Comparison of ENCODE assay signal across 1 cellular context in the genomic region with DNA sequence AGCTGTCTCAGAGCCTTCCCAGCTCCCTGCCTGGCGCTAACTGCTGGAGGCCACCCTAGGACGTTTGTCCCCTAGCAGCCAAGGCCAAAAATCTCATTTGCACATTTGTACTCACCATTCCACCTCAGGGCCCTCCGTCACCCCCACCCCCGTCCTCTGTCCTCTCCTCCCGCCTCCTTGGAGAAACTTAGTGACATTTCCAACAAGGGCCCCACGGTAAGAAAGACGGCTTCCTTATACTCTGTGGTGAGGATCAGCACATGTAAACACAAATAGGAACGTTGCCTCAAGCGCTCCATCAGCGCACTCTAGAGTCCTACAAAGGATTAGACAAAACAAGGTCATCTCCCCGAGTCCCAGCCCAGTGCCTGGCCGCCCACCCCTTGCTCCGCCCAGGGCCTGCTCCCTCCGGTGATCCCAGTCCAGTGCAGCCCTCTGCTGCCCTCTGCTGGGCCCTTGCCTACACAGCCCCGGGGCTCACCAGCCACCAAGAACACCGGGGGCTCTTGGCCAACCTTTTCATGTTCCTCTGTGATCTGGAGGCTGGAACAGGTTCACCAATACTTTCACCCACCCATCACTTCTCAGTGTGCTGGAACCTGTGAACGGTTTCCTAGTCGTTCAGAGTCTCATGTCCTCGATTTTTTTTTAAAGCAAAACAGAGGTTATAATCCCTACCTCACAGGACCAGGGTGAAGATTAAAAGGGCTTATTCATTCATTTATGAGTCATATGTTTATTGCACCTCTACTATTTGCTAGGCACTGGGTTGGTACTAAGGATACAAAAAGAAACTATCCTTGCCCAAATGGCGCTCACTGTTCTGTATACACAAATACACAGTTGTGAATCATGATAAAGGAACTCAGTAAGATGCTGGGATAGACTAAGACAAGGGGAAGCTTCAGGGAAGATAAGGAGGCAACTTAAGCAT.
TF ChIP-seq lines count a peak whose summit lies in the region.

No MANE protein-coding gene starts in this region.

TF ChIP-seq in HepG2, 621 proteins besides CTCF, POLR2A, EP300 and RAD21 (continued from another document and continues in another):
- TF ChIP-seq, protein P1, sequence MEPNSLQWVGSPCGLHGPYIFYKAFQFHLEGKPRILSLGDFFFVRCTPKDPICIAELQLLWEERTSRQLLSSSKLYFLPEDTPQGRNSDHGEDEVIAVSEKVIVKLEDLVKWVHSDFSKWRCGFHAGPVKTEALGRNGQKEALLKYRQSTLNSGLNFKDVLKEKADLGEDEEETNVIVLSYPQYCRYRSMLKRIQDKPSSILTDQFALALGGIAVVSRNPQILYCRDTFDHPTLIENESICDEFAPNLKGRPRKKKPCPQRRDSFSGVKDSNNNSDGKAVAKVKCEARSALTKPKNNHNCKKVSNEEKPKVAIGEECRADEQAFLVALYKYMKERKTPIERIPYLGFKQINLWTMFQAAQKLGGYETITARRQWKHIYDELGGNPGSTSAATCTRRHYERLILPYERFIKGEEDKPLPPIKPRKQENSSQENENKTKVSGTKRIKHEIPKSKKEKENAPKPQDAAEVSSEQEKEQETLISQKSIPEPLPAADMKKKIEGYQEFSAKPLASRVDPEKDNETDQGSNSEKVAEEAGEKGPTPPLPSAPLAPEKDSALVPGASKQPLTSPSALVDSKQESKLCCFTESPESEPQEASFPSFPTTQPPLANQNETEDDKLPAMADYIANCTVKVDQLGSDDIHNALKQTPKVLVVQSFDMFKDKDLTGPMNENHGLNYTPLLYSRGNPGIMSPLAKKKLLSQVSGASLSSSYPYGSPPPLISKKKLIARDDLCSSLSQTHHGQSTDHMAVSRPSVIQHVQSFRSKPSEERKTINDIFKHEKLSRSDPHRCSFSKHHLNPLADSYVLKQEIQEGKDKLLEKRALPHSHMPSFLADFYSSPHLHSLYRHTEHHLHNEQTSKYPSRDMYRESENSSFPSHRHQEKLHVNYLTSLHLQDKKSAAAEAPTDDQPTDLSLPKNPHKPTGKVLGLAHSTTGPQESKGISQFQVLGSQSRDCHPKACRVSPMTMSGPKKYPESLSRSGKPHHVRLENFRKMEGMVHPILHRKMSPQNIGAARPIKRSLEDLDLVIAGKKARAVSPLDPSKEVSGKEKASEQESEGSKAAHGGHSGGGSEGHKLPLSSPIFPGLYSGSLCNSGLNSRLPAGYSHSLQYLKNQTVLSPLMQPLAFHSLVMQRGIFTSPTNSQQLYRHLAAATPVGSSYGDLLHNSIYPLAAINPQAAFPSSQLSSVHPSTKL (CRISPR knock-in tag; IDR thresholded peaks at IDR 0.05), result peak; percentile 62
- 0 out of 2 replicates have a peak, but pooled peaks have one; percentile 43 for TF ChIP-seq HOXA5 (CRISPR knock-in tag; IDR thresholded peaks at IDR 0.05)
- TF ChIP-seq HINFP (CRISPR knock-in tag; IDR thresholded peaks at IDR 0.05; ENCODE audit: low read depth), result 0 out of 2 replicates have a peak, but pooled peaks have one; percentile 38
- TF ChIP-seq, protein P2, sequence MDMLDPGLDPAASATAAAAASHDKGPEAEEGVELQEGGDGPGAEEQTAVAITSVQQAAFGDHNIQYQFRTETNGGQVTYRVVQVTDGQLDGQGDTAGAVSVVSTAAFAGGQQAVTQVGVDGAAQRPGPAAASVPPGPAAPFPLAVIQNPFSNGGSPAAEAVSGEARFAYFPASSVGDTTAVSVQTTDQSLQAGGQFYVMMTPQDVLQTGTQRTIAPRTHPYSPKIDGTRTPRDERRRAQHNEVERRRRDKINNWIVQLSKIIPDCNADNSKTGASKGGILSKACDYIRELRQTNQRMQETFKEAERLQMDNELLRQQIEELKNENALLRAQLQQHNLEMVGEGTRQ (IDR thresholded peaks at IDR 0.05; ENCODE audit: low read depth, low read length), result no peak
- TF ChIP-seq, protein P2 (CRISPR knock-in tag; IDR thresholded peaks at IDR 0.05; ENCODE audit: borderline replicate concordance), result no peak
- TF ChIP-seq, protein P3, sequence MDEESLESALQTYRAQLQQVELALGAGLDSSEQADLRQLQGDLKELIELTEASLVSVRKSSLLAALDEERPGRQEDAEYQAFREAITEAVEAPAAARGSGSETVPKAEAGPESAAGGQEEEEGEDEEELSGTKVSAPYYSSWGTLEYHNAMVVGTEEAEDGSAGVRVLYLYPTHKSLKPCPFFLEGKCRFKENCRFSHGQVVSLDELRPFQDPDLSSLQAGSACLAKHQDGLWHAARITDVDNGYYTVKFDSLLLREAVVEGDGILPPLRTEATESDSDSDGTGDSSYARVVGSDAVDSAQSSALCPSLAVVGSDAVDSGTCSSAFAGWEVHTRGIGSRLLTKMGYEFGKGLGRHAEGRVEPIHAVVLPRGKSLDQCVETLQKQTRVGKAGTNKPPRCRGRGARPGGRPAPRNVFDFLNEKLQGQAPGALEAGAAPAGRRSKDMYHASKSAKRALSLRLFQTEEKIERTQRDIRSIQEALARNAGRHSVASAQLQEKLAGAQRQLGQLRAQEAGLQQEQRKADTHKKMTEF (CRISPR knock-in tag; IDR thresholded peaks at IDR 0.05), result peak; percentile 46; the same call in 1 of the 2 replicates
- peak; percentile 57 for TF ChIP-seq THAP11 (CRISPR knock-in tag; IDR thresholded peaks at IDR 0.05)
- 0 out of 2 replicates have a peak, but pooled peaks have one; percentile 23 for TF ChIP-seq ZNF619 (CRISPR knock-in tag; IDR thresholded peaks at IDR 0.05)
- TF ChIP-seq FOXK1 (CRISPR knock-in tag; IDR thresholded peaks at IDR 0.05; ENCODE audit: borderline replicate concordance, low read depth), result peak; percentile 44; the same call in 1 of the 2 replicates
- TF ChIP-seq ATAD3A (CRISPR knock-in tag; IDR thresholded peaks at IDR 0.05), result no peak
- 0 out of 2 replicates have a peak, but pooled peaks have one; percentile 42 for TF ChIP-seq DNMT3B (CRISPR knock-in tag; conservative IDR thresholded peaks at IDR 0.05)
- no peak for TF ChIP-seq AKAP8 (CRISPR knock-in tag; IDR thresholded peaks at IDR 0.05)
- 0 out of 2 replicates have a peak, but pooled peaks have one; percentile 74 for TF ChIP-seq ZNF124 (CRISPR knock-in tag; IDR thresholded peaks at IDR 0.05)
- TF ChIP-seq, protein P4, sequence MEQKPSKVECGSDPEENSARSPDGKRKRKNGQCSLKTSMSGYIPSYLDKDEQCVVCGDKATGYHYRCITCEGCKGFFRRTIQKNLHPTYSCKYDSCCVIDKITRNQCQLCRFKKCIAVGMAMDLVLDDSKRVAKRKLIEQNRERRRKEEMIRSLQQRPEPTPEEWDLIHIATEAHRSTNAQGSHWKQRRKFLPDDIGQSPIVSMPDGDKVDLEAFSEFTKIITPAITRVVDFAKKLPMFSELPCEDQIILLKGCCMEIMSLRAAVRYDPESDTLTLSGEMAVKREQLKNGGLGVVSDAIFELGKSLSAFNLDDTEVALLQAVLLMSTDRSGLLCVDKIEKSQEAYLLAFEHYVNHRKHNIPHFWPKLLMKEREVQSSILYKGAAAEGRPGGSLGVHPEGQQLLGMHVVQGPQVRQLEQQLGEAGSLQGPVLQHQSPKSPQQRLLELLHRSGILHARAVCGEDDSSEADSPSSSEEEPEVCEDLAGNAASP (CRISPR knock-in tag; IDR thresholded peaks at IDR 0.05; ENCODE audit: borderline replicate concordance), result peak; percentile 39; the same call in 1 of the 2 replicates
- TF ChIP-seq HDAC2 (CRISPR knock-in tag; IDR thresholded peaks at IDR 0.05), result 0 out of 2 replicates have a peak, but pooled peaks have one; percentile 19
- peak; percentile 64 for TF ChIP-seq SMC3 (IDR thresholded peaks at IDR 0.05; ENCODE audit: low read length)
- peak; percentile 50 for TF ChIP-seq FOSL2 (CRISPR knock-in tag; IDR thresholded peaks at IDR 0.05)
- TF ChIP-seq TBL1XR1 (IDR thresholded peaks at IDR 0.05; ENCODE audit: borderline replicate concordance, low read length, partially characterized antibody), result no peak
- TF ChIP-seq ZFY (CRISPR knock-in tag; IDR thresholded peaks at IDR 0.05), result peak; percentile 39; the same call in 1 of the 2 replicates
- no peak for TF ChIP-seq ZNF510 (CRISPR knock-in tag; IDR thresholded peaks at IDR 0.05; ENCODE audit: low read depth)
- TF ChIP-seq, protein P5, sequence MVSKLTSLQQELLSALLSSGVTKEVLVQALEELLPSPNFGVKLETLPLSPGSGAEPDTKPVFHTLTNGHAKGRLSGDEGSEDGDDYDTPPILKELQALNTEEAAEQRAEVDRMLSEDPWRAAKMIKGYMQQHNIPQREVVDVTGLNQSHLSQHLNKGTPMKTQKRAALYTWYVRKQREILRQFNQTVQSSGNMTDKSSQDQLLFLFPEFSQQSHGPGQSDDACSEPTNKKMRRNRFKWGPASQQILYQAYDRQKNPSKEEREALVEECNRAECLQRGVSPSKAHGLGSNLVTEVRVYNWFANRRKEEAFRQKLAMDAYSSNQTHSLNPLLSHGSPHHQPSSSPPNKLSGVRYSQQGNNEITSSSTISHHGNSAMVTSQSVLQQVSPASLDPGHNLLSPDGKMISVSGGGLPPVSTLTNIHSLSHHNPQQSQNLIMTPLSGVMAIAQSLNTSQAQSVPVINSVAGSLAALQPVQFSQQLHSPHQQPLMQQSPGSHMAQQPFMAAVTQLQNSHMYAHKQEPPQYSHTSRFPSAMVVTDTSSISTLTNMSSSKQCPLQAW (CRISPR knock-in tag; IDR thresholded peaks at IDR 0.05), result peak; percentile 69; the same call in 1 of the 2 replicates
- TF ChIP-seq NR2F6 (IDR thresholded peaks at IDR 0.05), result no peak
- TF ChIP-seq NR2F6 (CRISPR knock-in tag; IDR thresholded peaks at IDR 0.05), result 0 out of 2 replicates have a peak, but pooled peaks have one; percentile 33
- TF ChIP-seq CBX1 (IDR thresholded peaks at IDR 0.05; ENCODE audit: low read depth), result peak; percentile 48
- peak in 1 of 2 experiments; percentile 74; a peak in 1 of 4 replicates for TF ChIP-seq KLF16 (CRISPR knock-in tag; IDR thresholded peaks at IDR 0.05)
- TF ChIP-seq ZNF530 (CRISPR knock-in tag; IDR thresholded peaks at IDR 0.05; ENCODE audit: low read depth), result no peak
- peak; percentile 49; the same call in 1 of the 2 replicates for TF ChIP-seq ZNF605 (CRISPR knock-in tag; IDR thresholded peaks at IDR 0.05)
- TF ChIP-seq, protein P6, sequence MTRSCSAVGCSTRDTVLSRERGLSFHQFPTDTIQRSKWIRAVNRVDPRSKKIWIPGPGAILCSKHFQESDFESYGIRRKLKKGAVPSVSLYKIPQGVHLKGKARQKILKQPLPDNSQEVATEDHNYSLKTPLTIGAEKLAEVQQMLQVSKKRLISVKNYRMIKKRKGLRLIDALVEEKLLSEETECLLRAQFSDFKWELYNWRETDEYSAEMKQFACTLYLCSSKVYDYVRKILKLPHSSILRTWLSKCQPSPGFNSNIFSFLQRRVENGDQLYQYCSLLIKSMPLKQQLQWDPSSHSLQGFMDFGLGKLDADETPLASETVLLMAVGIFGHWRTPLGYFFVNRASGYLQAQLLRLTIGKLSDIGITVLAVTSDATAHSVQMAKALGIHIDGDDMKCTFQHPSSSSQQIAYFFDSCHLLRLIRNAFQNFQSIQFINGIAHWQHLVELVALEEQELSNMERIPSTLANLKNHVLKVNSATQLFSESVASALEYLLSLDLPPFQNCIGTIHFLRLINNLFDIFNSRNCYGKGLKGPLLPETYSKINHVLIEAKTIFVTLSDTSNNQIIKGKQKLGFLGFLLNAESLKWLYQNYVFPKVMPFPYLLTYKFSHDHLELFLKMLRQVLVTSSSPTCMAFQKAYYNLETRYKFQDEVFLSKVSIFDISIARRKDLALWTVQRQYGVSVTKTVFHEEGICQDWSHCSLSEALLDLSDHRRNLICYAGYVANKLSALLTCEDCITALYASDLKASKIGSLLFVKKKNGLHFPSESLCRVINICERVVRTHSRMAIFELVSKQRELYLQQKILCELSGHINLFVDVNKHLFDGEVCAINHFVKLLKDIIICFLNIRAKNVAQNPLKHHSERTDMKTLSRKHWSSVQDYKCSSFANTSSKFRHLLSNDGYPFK (CRISPR knock-in tag; IDR thresholded peaks at IDR 0.05; ENCODE audit: borderline replicate concordance), result peak; percentile 31; the same call in 1 of the 2 replicates
- no peak for TF ChIP-seq ZNF781 (CRISPR knock-in tag; IDR thresholded peaks at IDR 0.05; ENCODE audit: borderline replicate concordance, not compliant biosample characterization)
- peak; percentile 31; the same call in 1 of the 2 replicates for TF ChIP-seq RXRA (CRISPR knock-in tag; IDR thresholded peaks at IDR 0.05)
- TF ChIP-seq ZFP36 (IDR thresholded peaks at IDR 0.05; ENCODE audit: borderline replicate concordance, low read depth, low read length, partially characterized antibody), result peak; percentile 40
- no peak for TF ChIP-seq KDM6A (CRISPR knock-in tag; IDR thresholded peaks at IDR 0.05; ENCODE audit: low read depth)
- no peak for TF ChIP-seq SSRP1 (CRISPR knock-in tag; IDR thresholded peaks at IDR 0.05)
- TF ChIP-seq FOXO1 (CRISPR knock-in tag; IDR thresholded peaks at IDR 0.05), result peak; percentile 50; the same call in 1 of the 2 replicates
- 0 out of 2 replicates have a peak, but pooled peaks have one; percentile 50 for TF ChIP-seq NFKBIZ (CRISPR knock-in tag; IDR thresholded peaks at IDR 0.05)
- no peak for TF ChIP-seq FOSL1 (CRISPR knock-in tag; IDR thresholded peaks at IDR 0.05; ENCODE audit: borderline replicate concordance)
- TF ChIP-seq, protein P7, sequence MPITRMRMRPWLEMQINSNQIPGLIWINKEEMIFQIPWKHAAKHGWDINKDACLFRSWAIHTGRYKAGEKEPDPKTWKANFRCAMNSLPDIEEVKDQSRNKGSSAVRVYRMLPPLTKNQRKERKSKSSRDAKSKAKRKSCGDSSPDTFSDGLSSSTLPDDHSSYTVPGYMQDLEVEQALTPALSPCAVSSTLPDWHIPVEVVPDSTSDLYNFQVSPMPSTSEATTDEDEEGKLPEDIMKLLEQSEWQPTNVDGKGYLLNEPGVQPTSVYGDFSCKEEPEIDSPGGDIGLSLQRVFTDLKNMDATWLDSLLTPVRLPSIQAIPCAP (CRISPR knock-in tag; IDR thresholded peaks at IDR 0.05; ENCODE audit: low read depth), result no peak
- TF ChIP-seq ZNF501 (CRISPR knock-in tag; IDR thresholded peaks at IDR 0.05), result peak; percentile 81
- peak; percentile 75 for TF ChIP-seq ZMYM4 (CRISPR knock-in tag; IDR thresholded peaks at IDR 0.05)
- TF ChIP-seq SALL1 (CRISPR knock-in tag; IDR thresholded peaks at IDR 0.05), result peak; percentile 74
- TF ChIP-seq SMAD3 (CRISPR knock-in tag; IDR thresholded peaks at IDR 0.05), result 0 out of 2 replicates have a peak, but pooled peaks have one; percentile 52
